ENCODE assay signal across 12 cellular contexts in genomic region chr6:167858086-167858591, GRCh38. TPM values are rescaled to one million over a fixed set of nuclear protein-coding genes. Genes with fewer than 3 reads are reported as not detected.
DNase-seq lines count a peak whose midpoint lies in the region; ATAC-seq and TF ChIP-seq lines count a peak whose summit lies in the region.
"Had no signal": no experiment of that assay in that cellular context is flagged by ENCODE, and none has a peak within 500 bp of the region (broad histone marks: within the 10 kb centered on the region; RNA-seq: fewer than 3 reads in every experiment).

No MANE protein-coding gene starts in this region.

- TF ChIP-seq CTCF in MCF 10A (IDR thresholded peaks at IDR 0.05; ENCODE audit: unreplicated experiment) (no peak), breast epithelium (IDR thresholded peaks at IDR 0.05) (no peak), cardiac fibroblast (IDR thresholded peaks at IDR 0.05; ENCODE audit: low read depth, low read length) (no peak), liver (IDR thresholded peaks at IDR 0.05; ENCODE audit: low read depth, low read length, missing input control) (no peak), transverse colon (IDR thresholded peaks at IDR 0.05) (no peak), dorsolateral prefrontal cortex (IDR thresholded peaks at IDR 0.05 in 54 of 56, conservative IDR thresholded peaks at IDR 0.05 in 2 of 56; ENCODE audit: low read depth in 1 of 56, partially characterized antibody in 56 of 56) (no peak)

- H3K4me1 Mint-ChIP-seq in MCF 10A (ENCODE audit: insufficient read depth, unreplicated experiment): peaks cover 28% of the 10 kb centered on the region

- H3K9ac ChIP-seq in liver (ENCODE audit: low read depth in 1 of 2, low read length in 2 of 2): no peak overlapping the region

- CTCF ChIA-PET in MCF 10A (lab: Yijun Ruan, JAX): interaction anchor here (0.6 to 1.7 kb wide), 5 partner anchors 12 to 104 kb away, joined by 3 to 6 read pairs (median 4); no protein-coding TSS in a partner anchor

- H3K27me3 ChIP-seq in breast epithelium (no peaks in the 10 kb centered on the region), liver (ENCODE audit: control insufficient read depth in 4 of 4, insufficient read depth in 4 of 4, low read length in 3 of 4) (no peaks in the 10 kb centered on the region), transverse colon (no peaks in the 10 kb centered on the region), dorsolateral prefrontal cortex (no peaks in the 10 kb centered on the region)
- H3K27me3 ChIP-seq: gastroesophageal sphincter, ovary had no signal

- 10% methylated on average over 1 of the region's 1 CpG for WGBS in liver
- 14 to 32% methylated on average over 1 of the region's 1 CpG for WGBS in transverse colon (ENCODE audit: low coverage in 1 of 2), 2 donors

- H3K4me1 ChIP-seq in breast epithelium (peaks cover 0 to 5% of the 10 kb centered on the region in 2 donors), liver (ENCODE audit: control insufficient read depth in 4 of 4, insufficient read depth in 4 of 4, low read length in 3 of 4) (peaks cover 4 to 33% (median 21%) of the 10 kb centered on the region in 4 donors), transverse colon (peaks cover 8 to 55% (median 18%) of the 10 kb centered on the region in 4 donors)

- H3K36me3 ChIP-seq in breast epithelium (no peaks in the 10 kb centered on the region), liver (ENCODE audit: control insufficient read depth in 4 of 4, insufficient read depth in 3 of 4, low read depth in 1 of 4, low read length in 3 of 4) (no peaks in the 10 kb centered on the region), transverse colon (no peaks in the 10 kb centered on the region)
- H3K36me3 ChIP-seq: gastroesophageal sphincter, ovary had no signal

- intact Hi-C loops in MCF 10A (cut with micrococcal nuclease) (no loop called here), breast epithelium (cut with DNase I; ENCODE audit: low total_unique reads) (no loop called here), transverse colon (cut with DNase I; ENCODE audit: low total_unique reads) (no loop called here), dorsolateral prefrontal cortex (cut with DNase I) (no loop called here)

- no peaks in the 10 kb centered on the region for H3K27me3 Mint-ChIP-seq in MCF 10A (ENCODE audit: insufficient read depth, unreplicated experiment)

- peak overlapping the region in 1 of 2 donors; percentile 43 for H3K27ac ChIP-seq in breast epithelium
- peak overlapping the region; percentile 48 to 59 for H3K27ac ChIP-seq in liver (ENCODE audit: low read depth in 1 of 2, low read length in 2 of 2)
- peak overlapping the region; percentile 53 to 64 (median 60) for H3K27ac ChIP-seq in transverse colon
- H3K27ac ChIP-seq in dorsolateral prefrontal cortex: peak overlapping the region in 14 of 59 donors; percentile 2 to 53 (median 24)
- H3K27ac ChIP-seq: ovary had no signal

- no peak for TF ChIP-seq EP300 in transverse colon (IDR thresholded peaks at IDR 0.05; ENCODE audit: low read depth)

- H3K36me3 Mint-ChIP-seq in MCF 10A (ENCODE audit: insufficient read depth, unreplicated experiment): no peaks in the 10 kb centered on the region

- no peaks in the 10 kb centered on the region for H3K9me3 ChIP-seq in breast epithelium
- H3K9me3 ChIP-seq in liver (ENCODE audit: control insufficient read depth in 4 of 4, low read length in 3 of 4): no peaks in the 10 kb centered on the region
- H3K9me3 ChIP-seq in transverse colon: no peaks in the 10 kb centered on the region
- H3K9me3 ChIP-seq: gastroesophageal sphincter, ovary had no signal

- H3K9me3 Mint-ChIP-seq in MCF 10A (ENCODE audit: unreplicated experiment): no peaks in the 10 kb centered on the region
- H3K9me3 Mint-ChIP-seq: stimulated activated naive B cell treated with anti-CD40 and anti-IgM and Interleukin-4, amounts not matched to agents 10 μg/mL and 1 μg/mL and 100 μg/mL, for 72 hours had no signal

- peak overlapping the region; percentile 2 for H3K4me3 Mint-ChIP-seq in MCF 10A (ENCODE audit: unreplicated experiment)
- H3K4me3 Mint-ChIP-seq: stimulated activated naive B cell treated with anti-CD40 and anti-IgM and Interleukin-4, amounts not matched to agents 10 μg/mL and 1 μg/mL and 100 μg/mL, for 72 hours had no signal

- peak in 1 of 2 donors; percentile 16 for TF ChIP-seq RAD21 in liver (IDR thresholded peaks at IDR 0.05)

- POLR2A ChIA-PET in MCF 10A (lab: Yijun Ruan, JAX): interaction anchor here (0.6 to 12.0 kb wide), 9 partner anchors 10 to 1301 kb away, joined by 3 to 249 read pairs (median 7); partner anchors contain the start of gene AFDN

- H3K4me3 ChIP-seq in breast epithelium: no peak overlapping the region
- H3K4me3 ChIP-seq in cardiac fibroblast (replicated peaks in 1 of 2; ENCODE audit: low read depth in 2 of 2, low read length in 2 of 2): no peak overlapping the region
- H3K4me3 ChIP-seq in liver (ENCODE audit: low read depth in 1 of 3, low read length in 3 of 3): no peak overlapping the region
- H3K4me3 ChIP-seq in transverse colon: no peak overlapping the region
- peak overlapping the region in 4 of 59 donors; percentile 9 to 19 (median 10) for H3K4me3 ChIP-seq in dorsolateral prefrontal cortex
- H3K4me3 ChIP-seq: gastroesophageal sphincter, ovary had no signal

- no peak for ATAC-seq in HG03439 (IDR thresholded peaks at IDR 0.05; ENCODE audit: unreplicated experiment)
- ATAC-seq: gastroesophageal sphincter; stimulated activated naive B cell treated with anti-CD40 and anti-IgM and Interleukin-4, amounts not matched to agents 10 μg/mL and 1 μg/mL and 100 μg/mL, for 72 hours had no signal

- TF ChIP-seq POLR2A in breast epithelium (IDR thresholded peaks at IDR 0.05) (no peak), transverse colon (IDR thresholded peaks at IDR 0.05) (no peak)

- BruUV-seq in MCF 10A (replicated peaks; lab: Mats Ljungman, UMichigan): no TSS peak

- in situ Hi-C loops in transverse colon (cut with MboI; ENCODE audit: low pct_ligation_motif_present in 1 of 4, low pct_unique_long_range_greater_than_20kb in 1 of 4, low sequenced_read_pairs in 3 of 4): no loop called here

- H3K27ac Mint-ChIP-seq in MCF 10A (ENCODE audit: low read depth, unreplicated experiment): peak overlapping the region; percentile 94
- H3K27ac Mint-ChIP-seq: stimulated activated naive B cell treated with anti-CD40 and anti-IgM and Interleukin-4, amounts not matched to agents 10 μg/mL and 1 μg/mL and 100 μg/mL, for 72 hours had no signal

- peak; percentile 29 for DNase-seq in MCF 10A (ENCODE audit: unreplicated experiment)
- DNase-seq in breast epithelium (ENCODE audit: low spot score in 2 of 2): no peak
- DNase-seq in cardiac fibroblast (ENCODE audit: low read depth in 2 of 2): peak; percentile 55 to 76
- no peak for DNase-seq in transverse colon
- no peak for DNase-seq in NOMO-1 treated with dmso at 0.1 percent for 144 hours (lab: John Stamatoyannopoulos, UW; ENCODE audit: unreplicated experiment)
- DNase-seq in dorsolateral prefrontal cortex: no peak
- DNase-seq: activated gamma-delta T cell; ovary; stimulated activated naive B cell treated with anti-CD40 and anti-IgM and Interleukin-4, amounts not matched to agents 10 μg/mL and 1 μg/mL and 100 μg/mL, for 72 hours had no signal

TF ChIP-seq in liver, 16 proteins besides CTCF, POLR2A, EP300 and RAD21 (continues in another document):
- TF ChIP-seq MAX (IDR thresholded peaks at IDR 0.05) (no peak), HNF4G (IDR thresholded peaks at IDR 0.05) (no peak), RXRA (IDR thresholded peaks at IDR 0.05) (peak in 1 of 2 donors; percentile 9), REST (IDR thresholded peaks at IDR 0.05) (peak; percentile 80), ATF3 (IDR thresholded peaks at IDR 0.05) (no peak)

RNA-seq across cellular contexts. Expression of gene AFDN, which starts 31.4 kb away (rescaled TPM):
- total RNA-seq in MCF 10A (2022): 115 and 124 TPM in 2 replicates
- total RNA-seq in breast epithelium: 100 to 1,000 TPM in 2 of 3 donors, 10 to 100 TPM in 1; 93.1 to 292 (median 170) TPM
- total RNA-seq in liver: 100 to 1,000 TPM in 1 of 2 donors, 10 to 100 TPM in 1; 33.3 to 145 TPM
- polyA plus RNA-seq in liver: 10 to 100 TPM; 21.3 to 25.4 TPM
- total RNA-seq in transverse colon: 100 to 1,000 TPM; 148 to 371 (median 204) TPM
- 100 to 1,000 TPM in 117 of 120 experiments, 10 to 100 TPM in 3; 83.8 to 184 (median 126) TPM for total RNA-seq in dorsolateral prefrontal cortex

Comparison
In these comparisons a context has a peak if more than half of its experiments do, and no peak if none do; other contexts are left out.
1. DNase-seq: peak in MCF 10A (single experiment) and cardiac fibroblast (2 of 2); none in breast epithelium (0 of 2), transverse colon (single experiment), NOMO-1 treated with dmso at 0.1 percent for 144 hours (single experiment) and dorsolateral prefrontal cortex (0 of 10).